ENCODE assay signal across 8 cellular contexts in the genomic region with DNA sequence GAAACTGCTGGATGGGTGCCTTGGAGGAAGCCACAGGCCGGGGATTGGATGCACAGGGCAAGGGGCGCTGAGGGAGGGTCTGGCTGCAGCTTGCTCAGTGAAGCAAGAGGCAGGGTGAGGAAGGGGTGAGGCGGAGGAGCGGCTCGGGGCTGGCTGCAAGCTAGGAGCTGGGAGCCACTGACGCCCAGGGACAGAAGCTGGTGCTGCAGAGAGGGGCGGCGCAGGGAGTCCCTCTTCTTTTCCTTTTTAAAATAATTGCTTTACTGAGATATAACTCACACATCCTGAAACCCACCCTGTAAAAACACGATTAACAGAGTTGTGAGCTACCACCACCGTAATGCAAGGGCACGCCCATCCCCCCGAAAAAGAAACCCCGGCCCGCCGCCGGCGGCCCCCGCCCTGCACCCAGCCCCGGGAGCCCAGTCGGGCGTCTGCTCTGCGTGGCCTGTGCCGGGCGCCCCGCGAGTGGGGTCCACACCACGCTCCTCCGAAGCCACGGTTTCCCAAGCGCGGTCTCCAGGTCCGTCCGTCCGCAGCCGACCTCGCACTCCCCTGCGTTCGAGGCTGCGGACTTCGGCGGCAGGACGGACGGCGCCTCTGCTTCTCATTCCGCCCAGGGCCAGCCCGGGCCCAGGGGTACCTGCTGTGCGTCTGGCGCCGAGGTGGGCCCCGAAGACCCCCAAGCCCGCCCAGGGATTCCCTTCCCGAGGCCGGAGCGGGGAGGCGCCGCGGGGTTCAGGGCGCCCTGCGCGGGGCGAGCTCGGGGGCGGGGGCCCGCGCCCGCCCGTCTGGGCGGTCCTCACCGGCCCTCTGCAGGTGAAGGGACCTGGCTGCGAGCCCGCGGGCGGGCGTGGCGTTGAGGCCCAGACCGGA. TPM values are rescaled to one million over a fixed set of nuclear protein-coding genes. Genes with fewer than 3 reads are reported as not detected.
A peak's percentile ranks its signal among the peaks of the same experiment; 100 is the strongest.
DNase-seq lines count a peak whose midpoint lies in the region; ATAC-seq, FAIRE-seq and TF ChIP-seq lines count a peak whose summit lies in the region.

No MANE protein-coding gene starts in this region.

- peak in 1 of 3 donors; percentile 16 for TF ChIP-seq POLR2A in body of pancreas (IDR thresholded peaks at IDR 0.05)

- DNase-seq in D341Med (ENCODE audit: low spot score) = peak; percentile 85
- DNase-seq in HL-60 (ENCODE audit: low read depth in 1 of 2, low spot score in 1 of 2) = peak; percentile 28 to 69
- DNase-seq in T-helper 17 cell = peak; percentile 33 to 37 (median 37)
- peak; percentile 47 to 60 (median 52) for DNase-seq in body of pancreas
- DNase-seq in iPS-NIHi11 (ENCODE audit: low spot score) = peak; percentile 73
- DNase-seq in small intestine = peak; percentile 59
- DNase-seq in 8988T = no peak

- H3K27me3 ChIP-seq in HL-60 (ENCODE audit: insufficient read depth, poor library complexity, severe bottlenecking) (no peaks in the 10 kb centered on the region), body of pancreas (no peaks in the 10 kb centered on the region), small intestine (ENCODE audit: control insufficient read depth in 2 of 2, insufficient read depth in 2 of 2, low read length in 2 of 2) (no peaks in the 10 kb centered on the region)

- WGBS in body of pancreas, 2 donors = 1 to 2% methylated on average over 8 to 49 of the region's 76 CpGs
- 0 to 1% (median 0%) methylated on average over 51 to 76 of the region's 76 CpGs for WGBS in small intestine, 3 donors

- no peaks in the 10 kb centered on the region for H3K36me3 Mint-ChIP-seq in T-helper 17 cell (ENCODE audit: low read depth)

- intact Hi-C loops in body of pancreas (cut with DNase I) = no loop called here

- peaks cover 26% of the 10 kb centered on the region for H3K4me1 Mint-ChIP-seq in T-helper 17 cell

- TF ChIP-seq CTCF in HL-60 (IDR thresholded peaks at IDR 0.05; ENCODE audit: insufficient read depth, low read length) = no peak
- peak in 2 of 7 experiments; percentile 14 to 47 for TF ChIP-seq CTCF in body of pancreas (IDR thresholded peaks at IDR 0.05)

- H3K4me3 ChIP-seq in HL-60 (replicated peaks; ENCODE audit: insufficient read depth, low read length) = peak overlapping the region; percentile 74
- peak overlapping the region; percentile 50 to 77 for H3K4me3 ChIP-seq in body of pancreas
- H3K4me3 ChIP-seq in small intestine (ENCODE audit: low read depth in 1 of 2, low read length in 2 of 2) = peak overlapping the region; percentile 69 to 82

- peak overlapping the region; percentile 87 for H3K27ac ChIP-seq in HL-60 (replicated peaks)
- H3K27ac ChIP-seq in body of pancreas = peak overlapping the region; percentile 64 to 100 (median 84)
- peak overlapping the region; percentile 82 to 91 for H3K27ac ChIP-seq in small intestine (ENCODE audit: low read depth in 1 of 2, low read length in 1 of 2)

- ATAC-seq in GM19328 (IDR thresholded peaks at IDR 0.05; ENCODE audit: unreplicated experiment) = peak; percentile 19
- peak; percentile 29 for ATAC-seq in T-helper 17 cell
- ATAC-seq in body of pancreas = peak; percentile 8

- no peaks in the 10 kb centered on the region for H3K27me3 Mint-ChIP-seq in T-helper 17 cell

- H3K4me1 ChIP-seq in body of pancreas (peaks cover 29% of the 10 kb centered on the region), small intestine (ENCODE audit: control insufficient read depth in 2 of 2, insufficient read depth in 1 of 2, low read depth in 1 of 2, low read length in 1 of 2) (peaks cover 0 to 3% of the 10 kb centered on the region in 2 donors)

- H3K4me3 Mint-ChIP-seq in T-helper 17 cell = peak overlapping the region; percentile 98

- no peaks in the 10 kb centered on the region for H3K9me3 ChIP-seq in T-helper 17 cell (ENCODE audit: control insufficient read depth, low read length, poor library complexity, severe bottlenecking)
- H3K9me3 ChIP-seq in body of pancreas = no peaks in the 10 kb centered on the region
- H3K9me3 ChIP-seq in small intestine (ENCODE audit: control insufficient read depth, low read depth) = no peaks in the 10 kb centered on the region

- peaks cover 0 to 2% of the 10 kb centered on the region in 2 donors for H3K36me3 ChIP-seq in body of pancreas (replicated peaks in 1 of 2; ENCODE audit: insufficient read depth in 1 of 2, low read depth in 2 of 2)
- no peaks in the 10 kb centered on the region for H3K36me3 ChIP-seq in small intestine (ENCODE audit: control insufficient read depth in 2 of 2, insufficient read depth in 2 of 2, low read length in 2 of 2)

- FAIRE-seq in small intestine (lab: Jason Lieb, UNC) = no peak

- H3K27ac Mint-ChIP-seq in T-helper 17 cell = peak overlapping the region; percentile 92

RNA-seq across cellular contexts. Expression of a gene that starts 0.9 kb away (rescaled TPM):
- total RNA-seq in T-helper 17 cell (10 to 100 TPM; 36.0 to 37.1 TPM), body of pancreas (10 to 100 TPM; 18.2 to 26.0 TPM)
- 10 to 100 TPM in 1 of 3 donors, 1 to 10 TPM in 2; 8.5 to 10.5 (median 9.2) TPM for polyA plus RNA-seq in small intestine

RNA-seq across cellular contexts. Expression of a gene that starts 56.5 kb away (rescaled TPM):
- total RNA-seq in T-helper 17 cell = 10 to 100 TPM; 46.9 to 75.8 TPM
- total RNA-seq in body of pancreas = 10 to 100 TPM; 68.7 to 88.0 TPM
- polyA plus RNA-seq in small intestine = 10 to 100 TPM; 62.1 to 97.1 (median 69.4) TPM
